8 cellular contexts compared by ENCODE assay signal in genomic region chr14:56119221-56119967, GRCh38. TPM values are rescaled to one million over a fixed set of nuclear protein-coding genes. Genes with fewer than 3 reads are reported as not detected.
DNase-seq lines count a peak whose midpoint lies in the region; ATAC-seq, FAIRE-seq and TF ChIP-seq lines count a peak whose summit lies in the region.

No MANE protein-coding gene starts in this region.

- H3K23ac ChIP-seq in H1 (ENCODE audit: insufficient read length), result no peak overlapping the region

- no peaks in the 10 kb centered on the region for H3K9me3 Mint-ChIP-seq in activated CD4-positive, alpha-beta T cell treated with anti-CD3 and anti-CD28 coated beads, Interleukin-2, amount 10 ng/mL, durations not matched to agents 24 days and 14 days
- no peaks in the 10 kb centered on the region for H3K9me3 Mint-ChIP-seq in stimulated activated naive CD8-positive, alpha-beta T cell treated with anti-CD3 and anti-CD28 coated beads, Interleukin-15, amount 100 ng/mL, for 72 hours

- no peak for FAIRE-seq in GM19239 (lab: Jason Lieb, UNC)
- no peak for FAIRE-seq in H1 (lab: Jason Lieb, UNC)

- H3K36me3 ChIP-seq in H1 (ENCODE audit: control insufficient read depth in 2 of 4, insufficient read depth in 4 of 4, low read length in 3 of 4), result no peaks in the 10 kb centered on the region

- no peaks in the 10 kb centered on the region for H3K79me1 ChIP-seq in H1 (ENCODE audit: low read depth, low read length)

- H4K20me1 ChIP-seq in H1 (replicated peaks in 1 of 2; ENCODE audit: control insufficient read depth in 1 of 2, insufficient read depth in 2 of 2, low read length in 2 of 2), result peaks cover 0 to 9% of the 10 kb centered on the region in 2 experiments

- WGBS in H1 (ENCODE audit: extremely low coverage in 1 of 2, insufficient coverage in 1 of 2, insufficient read length in 1 of 2, insufficient replicate concordance in 2 of 2, low coverage in 1 of 2, low lambda C conversion rate in 2 of 2, missing lambda C conversion rate in 1 of 2), 2 experiments, result 2% methylated on average over 39 of the region's 49 CpGs; no CpG with 5 or more reads in 1 of the 2 experiments

- peak overlapping the region; percentile 80 for H3K4me3 Mint-ChIP-seq in activated CD4-positive, alpha-beta T cell treated with anti-CD3 and anti-CD28 coated beads, Interleukin-2, amount 10 ng/mL, durations not matched to agents 24 days and 14 days
- H3K4me3 Mint-ChIP-seq in stimulated activated naive CD8-positive, alpha-beta T cell treated with anti-CD3 and anti-CD28 coated beads, Interleukin-15, amount 100 ng/mL, for 72 hours, result peak overlapping the region; percentile 79 to 80

- peaks cover 0 to 13% (median 2%) of the 10 kb centered on the region in 4 experiments; a peak in 3 of 7 replicates for H3K27me3 ChIP-seq in H1 (replicated peaks in 1 of 4; ENCODE audit: control insufficient read depth in 3 of 4, extremely low read depth in 1 of 4, insufficient read depth in 3 of 4, low read length in 3 of 4)

- H3K4ac ChIP-seq in H1 (replicated peaks; ENCODE audit: insufficient read length, low read depth, low read length), result no peak overlapping the region

- TF ChIP-seq RAD21 in H1 (IDR thresholded peaks at IDR 0.05 in 1 of 2, conservative IDR thresholded peaks at IDR 0.05 in 1 of 2; ENCODE audit: low read depth in 2 of 2, low read length in 2 of 2), result no peak

- peak overlapping the region; percentile 56 for H3K27ac Mint-ChIP-seq in activated CD4-positive, alpha-beta T cell treated with anti-CD3 and anti-CD28 coated beads, Interleukin-2, amount 10 ng/mL, durations not matched to agents 24 days and 14 days
- H3K27ac Mint-ChIP-seq in stimulated activated naive CD8-positive, alpha-beta T cell treated with anti-CD3 and anti-CD28 coated beads, Interleukin-15, amount 100 ng/mL, for 72 hours, result peak overlapping the region in 1 of 2 donors; percentile 48

- H3K18ac ChIP-seq in H1 (ENCODE audit: extremely low read depth, low read length), result no peak overlapping the region

- DNase-seq in AG09309 (ENCODE audit: low read depth) (no peak), GM19239 (ENCODE audit: insufficient read length, low spot score) (peak; percentile 12), NB4 (ENCODE audit: low read depth) (peak; percentile 30), H1 (ENCODE audit: low read depth in 1 of 2, low spot score in 2 of 2) (peak in 1 of 2 experiments; percentile 66), lung microvascular endothelial cell (ENCODE audit: low read depth in 2 of 2) (peak; percentile 40 to 45), dedifferentiated amniotic fluid mesenchymal stem cell (ENCODE audit: extremely low spot score) (no peak)
- peak; percentile 78 for DNase-seq in activated CD4-positive, alpha-beta T cell treated with anti-CD3 and anti-CD28 coated beads, Interleukin-2, amount 10 ng/mL, durations not matched to agents 24 days and 14 days
- peak; percentile 43 to 45 for DNase-seq in stimulated activated naive CD8-positive, alpha-beta T cell treated with anti-CD3 and anti-CD28 coated beads, Interleukin-15, amount 100 ng/mL, for 72 hours

- no peak overlapping the region for H4K5ac ChIP-seq in H1 (ENCODE audit: insufficient read length, low read depth, low read length)

- no peak for TF ChIP-seq EP300 in H1 (IDR thresholded peaks at IDR 0.05; ENCODE audit: borderline replicate concordance in 1 of 2, low read depth in 2 of 2, low read length in 2 of 2)

- TF ChIP-seq POLR2A in NB4 (IDR thresholded peaks at IDR 0.05; ENCODE audit: extremely low read depth, insufficient read length) (no peak), H1 (IDR thresholded peaks at IDR 0.05; ENCODE audit: control extremely low read depth in 1 of 2, low read depth in 2 of 2, low read length in 2 of 2) (no peak)

- H3K4me1 Mint-ChIP-seq in activated CD4-positive, alpha-beta T cell treated with anti-CD3 and anti-CD28 coated beads, Interleukin-2, amount 10 ng/mL, durations not matched to agents 24 days and 14 days, result peaks cover 33% of the 10 kb centered on the region
- H3K4me1 Mint-ChIP-seq in stimulated activated naive CD8-positive, alpha-beta T cell treated with anti-CD3 and anti-CD28 coated beads, Interleukin-15, amount 100 ng/mL, for 72 hours, result peaks cover 40% of the 10 kb centered on the region

- H2BK12ac ChIP-seq in H1 (ENCODE audit: low read depth, low read length), result no peak overlapping the region

- H3K4me1 ChIP-seq in H1 (replicated peaks in 1 of 4; ENCODE audit: control insufficient read depth in 3 of 4, insufficient read depth in 4 of 4, low read length in 3 of 4), result peaks cover 5 to 14% (median 9%) of the 10 kb centered on the region in 4 experiments; a peak in 6 of 7 replicates

- no peaks in the 10 kb centered on the region for H3K9me3 ChIP-seq in H1 (ENCODE audit: insufficient read depth in 2 of 2, low read depth in 1 of 2, low read length in 1 of 2)

- H3K56ac ChIP-seq in H1 (replicated peaks; ENCODE audit: insufficient read length, low read depth, low read length), result no peak overlapping the region

- no peak for TF ChIP-seq CTCF in AG09309 (IDR thresholded peaks at IDR 0.05; ENCODE audit: control insufficient read depth, insufficient read depth, low read depth, low read length, missing control alignments)
- no peak for TF ChIP-seq CTCF in NB4 (IDR thresholded peaks at IDR 0.05; ENCODE audit: low read depth, low read length)
- no peak for TF ChIP-seq CTCF in H1 (IDR thresholded peaks at IDR 0.05; ENCODE audit: control extremely low read depth in 1 of 3, insufficient read depth in 1 of 3, low read depth in 1 of 3, low read length in 3 of 3)

- no peak overlapping the region for H2BK15ac ChIP-seq in H1 (ENCODE audit: low read length)

- peaks cover 2% of the 10 kb centered on the region for H3K36me3 Mint-ChIP-seq in activated CD4-positive, alpha-beta T cell treated with anti-CD3 and anti-CD28 coated beads, Interleukin-2, amount 10 ng/mL, durations not matched to agents 24 days and 14 days (ENCODE audit: low read depth)

- H3K23me2 ChIP-seq in H1 (ENCODE audit: low read depth, low read length), result peaks cover 3% of the 10 kb centered on the region; the same call in 1 of the 2 replicates

- no peak overlapping the region for H4K91ac ChIP-seq in H1 (replicated peaks; ENCODE audit: insufficient read length, low read length)

- H3K27ac ChIP-seq in H1 (ENCODE audit: low read depth, low read length), result no peak overlapping the region

- H3K4me2 ChIP-seq in H1 (ENCODE audit: insufficient read depth in 1 of 2, low read depth in 2 of 2, low read length in 2 of 2), result peak overlapping the region; percentile 76 to 98

- H3K4me3 ChIP-seq in AG09309 (ENCODE audit: control insufficient read depth, low read depth, low read length) (peak overlapping the region; percentile 62), NB4 (ENCODE audit: low read depth, low read length) (no peak overlapping the region), H1 (ENCODE audit: extremely low read depth in 1 of 4, insufficient read depth in 2 of 4, low read depth in 3 of 4, low read length in 4 of 4) (peak overlapping the region; percentile 57 to 92 (median 72))

- H2BK5ac ChIP-seq in H1 (ENCODE audit: low read depth, low read length), result no peak overlapping the region

- H3K14ac ChIP-seq in H1 (ENCODE audit: insufficient read length), result no peak overlapping the region

- no peak overlapping the region for H4K8ac ChIP-seq in H1 (ENCODE audit: extremely low read depth, insufficient read depth, low read length)

- peaks cover 40% of the 10 kb centered on the region for H3K27me3 Mint-ChIP-seq in activated CD4-positive, alpha-beta T cell treated with anti-CD3 and anti-CD28 coated beads, Interleukin-2, amount 10 ng/mL, durations not matched to agents 24 days and 14 days
- H3K27me3 Mint-ChIP-seq in stimulated activated naive CD8-positive, alpha-beta T cell treated with anti-CD3 and anti-CD28 coated beads, Interleukin-15, amount 100 ng/mL, for 72 hours, result peaks cover 31% of the 10 kb centered on the region

- intact Hi-C loops in activated CD4-positive, alpha-beta T cell treated with anti-CD3 and anti-CD28 coated beads, Interleukin-2, amount 10 ng/mL, durations not matched to agents 24 days and 14 days (cut with micrococcal nuclease), result loop anchor here (1.0 to 10.0 kb wide), 6 partner anchors 12 to 542 kb away; no protein-coding TSS in a partner anchor

- POLR2A ChIA-PET in H1 (lab: Charles Lee; ENCODE audit: partially characterized antibody), result interaction anchor here (1.7 to 3.3 kb wide), 4 partner anchors 10 to 175 kb away, joined by 3 to 20 read pairs (median 12); no protein-coding TSS in a partner anchor

- H2BK20ac ChIP-seq in H1 (ENCODE audit: low read length), result no peak overlapping the region

- CTCF ChIA-PET in H1 (lab: Charles Lee; ENCODE audit: partially characterized antibody), result interaction anchor here (0.6 to 1.5 kb wide), 8 partner anchors 10 to 435 kb away, joined by 3 to 6 read pairs (median 3); no protein-coding TSS in a partner anchor

- H2BK120ac ChIP-seq in H1 (replicated peaks; ENCODE audit: low read depth, low read length), result no peak overlapping the region

- no peak overlapping the region for H2AK5ac ChIP-seq in H1 (ENCODE audit: low read depth, low read length)

- H3K9ac ChIP-seq in H1 (replicated peaks in 1 of 4; ENCODE audit: extremely low read depth in 1 of 4, low read depth in 3 of 4, low read length in 3 of 4), result peak overlapping the region; percentile 34 to 82 (median 56); a peak in 5 of 7 replicates

- peak; percentile 64 for ATAC-seq in stimulated activated naive CD8-positive, alpha-beta T cell treated with anti-CD3 and anti-CD28 coated beads, Interleukin-15, amount 100 ng/mL, for 72 hours

- H2AFZ ChIP-seq in H1 (ENCODE audit: low read length), result no peak overlapping the region

- H3K79me2 ChIP-seq in H1 (ENCODE audit: control insufficient read depth in 1 of 2, insufficient read depth in 2 of 2, low read length in 2 of 2), result peaks cover 9 to 51% of the 10 kb centered on the region in 2 experiments; a peak in 3 of 4 replicates

TF ChIP-seq in H1, 55 proteins besides CTCF, POLR2A, EP300 and RAD21 (continues in another document):
- TF ChIP-seq ZNF274 (IDR thresholded peaks at IDR 0.05; ENCODE audit: borderline replicate concordance, extremely low read depth, low read length) (no peak), SUZ12 (IDR thresholded peaks at IDR 0.05; ENCODE audit: low read length) (peak; percentile 54; the same call in 1 of the 2 replicates), ASH2L (IDR thresholded peaks at IDR 0.05; ENCODE audit: low read length) (peak; percentile 98), KDM4A (IDR thresholded peaks at IDR 0.05; ENCODE audit: low read depth, low read length, severe bottlenecking) (peak; percentile 53)

RNA-seq across cellular contexts. Expression of gene PELI2, which starts 1.2 kb away (rescaled TPM):
- total RNA-seq in activated CD4-positive, alpha-beta T cell treated with anti-CD3 and anti-CD28 coated beads, Interleukin-2, amount 10 ng/mL, durations not matched to agents 24 days and 14 days, result 2.8 and 3.0 TPM in 2 replicates
- total RNA-seq in H1 (2021; fragmentation: NEBNext Ultra II Directional; extraction: Animal tissue kit (Norgen Biotek cat#: 25700)), result 25.7 and 28.8 TPM in 2 replicates
- 14.6 and 14.8 TPM in 2 replicates for polyA plus RNA-seq in H1 (2011; rRNA removed)
- 16.9 TPM for polyA plus RNA-seq in H1 (2011; cell fraction: cytosol; rRNA removed)
- 19.6 TPM for polyA plus RNA-seq in H1 (2011; cell fraction: nucleus; rRNA removed)
- 10.5 to 15.1 TPM (median 11.7 TPM) in 4 replicates for polyA plus RNA-seq in H1 (2012, experiment 1 of 2)
- 0.85 TPM for polyA plus RNA-seq in H1 (2012, experiment 2 of 2)
- 7.8 TPM for polyA plus RNA-seq in H1 (2013, experiment 1 of 2)
- 9.4 TPM for polyA plus RNA-seq in H1 (2013, experiment 2 of 2)
- polyA minus RNA-seq in H1 (2011; rRNA and poly(A)+ RNA removed), result 128 and 149 TPM in 2 replicates
- polyA minus RNA-seq in H1 (2011; cell fraction: cytosol; rRNA and poly(A)+ RNA removed), result 33.2 TPM
- 30.1 TPM for polyA minus RNA-seq in H1 (2011; cell fraction: nucleus; rRNA and poly(A)+ RNA removed)
- total RNA-seq in lung microvascular endothelial cell, result 6.1 and 17.5 TPM in 2 replicates

Comparison
In these comparisons a context has a peak if more than half of its experiments do, and no peak if none do; other contexts are left out.
1. DNase-seq: peak in GM19239 (single experiment), NB4 (single experiment), activated CD4-positive, alpha-beta T cell treated with anti-CD3 and anti-CD28 coated beads, Interleukin-2, amount 10 ng/mL, durations not matched to agents 24 days and 14 days (single experiment), lung microvascular endothelial cell (2 of 2) and stimulated activated naive CD8-positive, alpha-beta T cell treated with anti-CD3 and anti-CD28 coated beads, Interleukin-15, amount 100 ng/mL, for 72 hours (2 of 2); none in AG09309 (single experiment) and dedifferentiated amniotic fluid mesenchymal stem cell (single experiment).